Comparison of ENCODE assay signal across 1 cellular context in genomic region chr10:18658992-18659783, GRCh38.
TF ChIP-seq lines count a peak whose summit lies in the region.

Gene ARL5B (plus strand): TSS chr10:18659431. CDS start chr10:18659638, 207 bp downstream.

TF ChIP-seq in H1, 55 proteins besides CTCF, POLR2A, EP300 and RAD21 (continued from another document):
- TF ChIP-seq ATF2 (IDR thresholded peaks at IDR 0.05; ENCODE audit: low read length) (no peak), GABPA (IDR thresholded peaks at IDR 0.05; ENCODE audit: borderline replicate concordance, insufficient read depth, low read length) (peak; percentile 83; the same call in 1 of the 2 replicates), POLR2AphosphoS5 (IDR thresholded peaks at IDR 0.05; ENCODE audit: low read depth, low read length) (peak; percentile 94), KDM1A (IDR thresholded peaks at IDR 0.05; ENCODE audit: borderline replicate concordance, low read length) (no peak), CBX5 (IDR thresholded peaks at IDR 0.05; ENCODE audit: low read depth, low read length) (no peak), TCF12 (IDR thresholded peaks at IDR 0.05; ENCODE audit: low read depth, low read length) (no peak), RXRA (IDR thresholded peaks at IDR 0.05; ENCODE audit: insufficient read depth, low read depth, low read length) (no peak), SIRT6 (IDR thresholded peaks at IDR 0.05; ENCODE audit: low read length) (no peak), CEBPB (IDR thresholded peaks at IDR 0.05; ENCODE audit: low read depth, low read length) (no peak), POU5F1 (IDR thresholded peaks at IDR 0.05; ENCODE audit: low read depth, low read length) (no peak), ZNF274 (IDR thresholded peaks at IDR 0.05; ENCODE audit: borderline replicate concordance, extremely low read depth, low read length) (no peak), SRF (IDR thresholded peaks at IDR 0.05; ENCODE audit: low read depth, low read length) (no peak), NANOG (IDR thresholded peaks at IDR 0.05; ENCODE audit: insufficient read depth, low read depth, low read length, poor library complexity, severe bottlenecking) (no peak), TEAD4 (IDR thresholded peaks at IDR 0.05; ENCODE audit: low read depth, low read length) (0 out of 2 replicates have a peak, but pooled peaks have one; percentile 36), CHD7 (IDR thresholded peaks at IDR 0.05; ENCODE audit: insufficient replicate concordance, low read length) (no peak), TBP (IDR thresholded peaks at IDR 0.05; ENCODE audit: low read depth, low read length) (peak; percentile 74), EGR1 (IDR thresholded peaks at IDR 0.05; ENCODE audit: borderline replicate concordance, low read depth, low read length) (peak; percentile 17; the same call in 1 of the 2 replicates), CHD1 (IDR thresholded peaks at IDR 0.05; ENCODE audit: low read depth, low read length) (no peak), CREB1 (IDR thresholded peaks at IDR 0.05) (peak; percentile 89), RBBP5 (IDR thresholded peaks at IDR 0.05; ENCODE audit: borderline replicate concordance, low read depth, low read length) (no peak; the same call in 1 of the 2 replicates), HDAC6 (IDR thresholded peaks at IDR 0.05; ENCODE audit: low read depth, low read length) (no peak), FOSL1 (IDR thresholded peaks at IDR 0.05; ENCODE audit: insufficient read depth, low read depth, low read length) (no peak), SIN3A (conservative IDR thresholded peaks at IDR 0.05 in 1 of 2, IDR thresholded peaks at IDR 0.05 in 1 of 2; ENCODE audit: low read depth in 1 of 2, low read length in 2 of 2) (no peak; a peak in 1 of 4 replicates), EZH2 (IDR thresholded peaks at IDR 0.05; ENCODE audit: low read depth, low read length, severe bottlenecking) (no peak), GTF2F1 (IDR thresholded peaks at IDR 0.05; ENCODE audit: borderline replicate concordance, low read depth, low read length) (no peak), SP2 (IDR thresholded peaks at IDR 0.05; ENCODE audit: low read length) (no peak), ATF3 (IDR thresholded peaks at IDR 0.05; ENCODE audit: insufficient read depth, low read depth, low read length) (0 out of 2 replicates have a peak, but pooled peaks have one; percentile 23), HDAC2 (IDR thresholded peaks at IDR 0.05; ENCODE audit: borderline replicate concordance in 1 of 2, low read depth in 2 of 2, low read length in 2 of 2) (0 out of 4 replicates have a peak, but pooled peaks of 1 of the 2 experiments have one; percentile 42), CTBP2 (IDR thresholded peaks at IDR 0.05; ENCODE audit: borderline replicate concordance, insufficient read depth, insufficient read length, low read length) (no peak), BACH1 (IDR thresholded peaks at IDR 0.05; ENCODE audit: low read length) (peak; percentile 12; the same call in 1 of the 2 replicates), KDM5A (IDR thresholded peaks at IDR 0.05; ENCODE audit: low read length) (no peak), RNF2 (IDR thresholded peaks at IDR 0.05; ENCODE audit: borderline replicate concordance, low read depth, low read length, missing control alignments, poor library complexity, severe bottlenecking) (no peak), NRF1 (IDR thresholded peaks at IDR 0.05; ENCODE audit: low read depth, low read length) (no peak), SP4 (IDR thresholded peaks at IDR 0.05; ENCODE audit: low read length) (no peak), SP1 (IDR thresholded peaks at IDR 0.05; ENCODE audit: low read depth, low read length) (no peak), E2F6 (IDR thresholded peaks at IDR 0.05) (no peak)
